Comparison of ENCODE assay signal across 8 cellular contexts in the genomic region with DNA sequence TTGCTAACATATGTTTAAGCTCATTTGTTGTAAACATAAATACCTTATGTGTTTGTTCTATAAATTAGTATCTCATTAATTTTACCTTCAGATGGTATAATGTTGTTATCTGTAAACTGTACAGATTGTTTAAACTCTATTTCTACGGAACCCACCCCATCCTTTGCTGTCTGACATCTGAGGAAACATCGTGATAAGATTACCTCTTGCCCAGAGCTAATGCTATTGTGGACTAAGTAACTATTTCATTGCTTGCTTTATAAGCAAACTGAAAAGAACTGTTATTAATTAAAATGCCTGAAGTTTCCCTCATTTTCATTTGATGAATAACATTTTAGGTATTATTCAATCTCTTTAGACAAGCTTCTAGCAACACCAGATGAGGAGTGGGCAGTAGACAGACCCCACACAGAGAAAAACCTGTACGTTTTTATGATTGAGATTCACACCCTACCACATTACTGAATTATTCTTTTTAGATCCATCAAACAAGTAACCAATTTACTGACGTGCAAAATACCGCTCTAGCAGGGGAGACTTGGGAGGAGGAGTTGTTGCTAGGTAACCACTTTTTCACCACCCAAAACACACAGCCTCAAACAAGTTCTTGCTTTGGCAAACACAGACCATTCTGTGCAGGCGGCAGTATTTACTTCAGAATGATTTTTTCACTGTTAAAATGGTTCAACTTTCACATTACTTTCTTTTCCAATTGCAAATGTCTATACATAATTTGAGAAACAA. TPM values are rescaled to one million over a fixed set of nuclear protein-coding genes. Genes with fewer than 3 reads are reported as not detected.
DNase-seq lines count a peak whose midpoint lies in the region; ATAC-seq and TF ChIP-seq lines count a peak whose summit lies in the region.

No MANE protein-coding gene starts in this region.

- no peak overlapping the region for H3K4me3 ChIP-seq in A673 (ENCODE audit: low read depth, low read length, poor library complexity, severe bottlenecking)
- no peak overlapping the region for H3K4me3 ChIP-seq in HAP-1
- H3K4me3 ChIP-seq in ascending aorta: no peak overlapping the region

- no TSS peak for BruUV-seq in A673 (replicated peaks; lab: Mats Ljungman, UMichigan)

- intact Hi-C loops in A673 (cut with micrococcal nuclease; ENCODE audit: unreplicated experiment) (loop anchor here (5.0 kb wide), 4 partner anchors 113 to 1167 kb away; no protein-coding TSS in a partner anchor), ascending aorta (cut with DNase I) (no loop called here)

- peaks cover 0 to 3% of the 10 kb centered on the region in 2 donors for H3K9me3 Mint-ChIP-seq in effector memory CD8-positive, alpha-beta T cell

- POLR2A ChIA-PET in A673 (lab: Charles Lee; ENCODE audit: low non-redundant PET): no interaction called here
- POLR2A ChIA-PET in GM10248 (lab: Yijun Ruan, JAX): no interaction called here

- H3K36me3 Mint-ChIP-seq in effector memory CD8-positive, alpha-beta T cell (ENCODE audit: insufficient read depth): no peaks in the 10 kb centered on the region

- H3K27me3 Mint-ChIP-seq in effector memory CD8-positive, alpha-beta T cell: no peaks in the 10 kb centered on the region

- TF ChIP-seq CTCF in A673 (conservative IDR thresholded peaks at IDR 0.05; ENCODE audit: low read depth, low read length) (no peak), ascending aorta (IDR thresholded peaks at IDR 0.05) (no peak), GM10248 (IDR thresholded peaks at IDR 0.05; ENCODE audit: control extremely low read depth, extremely low read depth, low read depth, missing control alignments) (no peak)

- no peak for ATAC-seq in effector memory CD8-positive, alpha-beta T cell (replicated peaks)

- H3K36me3 ChIP-seq in A673 (ENCODE audit: insufficient read depth, low read length, poor library complexity, severe bottlenecking) (no peaks in the 10 kb centered on the region), HAP-1 (replicated peaks) (no peaks in the 10 kb centered on the region), ascending aorta (no peaks in the 10 kb centered on the region)

- H3K4me3 Mint-ChIP-seq in effector memory CD8-positive, alpha-beta T cell: no peak overlapping the region

- H3K9me3 ChIP-seq in A673 (ENCODE audit: low read depth, low read length, poor library complexity, severe bottlenecking): no peaks in the 10 kb centered on the region
- no peaks in the 10 kb centered on the region for H3K9me3 ChIP-seq in HAP-1
- H3K9me3 ChIP-seq in ascending aorta: no peaks in the 10 kb centered on the region

- H3K4me1 ChIP-seq in A673 (ENCODE audit: insufficient read depth, low read length, poor library complexity, severe bottlenecking) (no peaks in the 10 kb centered on the region), HAP-1 (no peaks in the 10 kb centered on the region), ascending aorta (no peaks in the 10 kb centered on the region)

- H3K27ac ChIP-seq in A673 (ENCODE audit: low read depth, low read length, poor library complexity, severe bottlenecking): no peak overlapping the region
- no peak overlapping the region for H3K27ac ChIP-seq in ascending aorta

- no peak overlapping the region for H3K27ac Mint-ChIP-seq in effector memory CD8-positive, alpha-beta T cell

- DNase-seq in A673 (ENCODE audit: low spot score): peak; percentile 63
- DNase-seq in HAP-1 (ENCODE audit: low spot score in 2 of 2): peak; percentile 65 to 73
- DNase-seq in NCI-H2171 (lab: John Stamatoyannopoulos, UW): peak; percentile 90
- peak; percentile 88 for DNase-seq in cerebellum (ENCODE audit: low spot score)
- DNase-seq in ascending aorta (ENCODE audit: low spot score in 2 of 2): no peak
- DNase-seq in GM10248 (ENCODE audit: extremely low spot score): no peak
- DNase-seq in islet precursor cell: no peak
- no peak for DNase-seq in effector memory CD8-positive, alpha-beta T cell

- in situ Hi-C loops in HAP-1 (cut with MboI; ENCODE audit: low sequenced_read_pairs): loop anchor here (10.0 kb wide), 1 partner anchor 1224 kb away; no protein-coding TSS in a partner anchor

- no peaks in the 10 kb centered on the region for H3K4me1 Mint-ChIP-seq in effector memory CD8-positive, alpha-beta T cell (ENCODE audit: low read depth in 2 of 2)

- CTCF ChIA-PET in A673 (lab: Charles Lee): no interaction called here
- CTCF ChIA-PET in GM10248 (lab: Yijun Ruan, JAX): interaction anchor here (1.1 to 1.2 kb wide), 2 partner anchors 676 to 1165 kb away, joined by 3 to 4 read pairs; no protein-coding TSS in a partner anchor

- H3K27me3 ChIP-seq in A673 (replicated peaks; ENCODE audit: insufficient read depth, low read depth, low read length, poor library complexity): no peaks in the 10 kb centered on the region
- peaks cover 9% of the 10 kb centered on the region for H3K27me3 ChIP-seq in HAP-1 (ENCODE audit: low read depth)
- no peaks in the 10 kb centered on the region for H3K27me3 ChIP-seq in ascending aorta

RNA-seq across cellular contexts. Expression of a gene that starts 1.9 kb away (rescaled TPM):
- total RNA-seq in A673 (2021): 2.3 TPM in 2 replicates
- 121 TPM for total RNA-seq in cerebellum
- total RNA-seq in ascending aorta: not detected

Comparison
In these comparisons a context has a peak if more than half of its experiments do, and no peak if none do; other contexts are left out.
1. DNase-seq: peak in A673 (single experiment), HAP-1 (2 of 2), NCI-H2171 (single experiment) and cerebellum (single experiment); none in ascending aorta (0 of 2), GM10248 (single experiment), islet precursor cell (single experiment) and effector memory CD8-positive, alpha-beta T cell (0 of 3).
2. RNA of a gene that starts 1.9 kb away (total RNA-seq): 121 TPM in cerebellum (single experiment); 2.3 TPM in A673 and not detected in ascending aorta (single experiment); every median in the first group is over 10 times any median in the second.